In the genomic region with DNA sequence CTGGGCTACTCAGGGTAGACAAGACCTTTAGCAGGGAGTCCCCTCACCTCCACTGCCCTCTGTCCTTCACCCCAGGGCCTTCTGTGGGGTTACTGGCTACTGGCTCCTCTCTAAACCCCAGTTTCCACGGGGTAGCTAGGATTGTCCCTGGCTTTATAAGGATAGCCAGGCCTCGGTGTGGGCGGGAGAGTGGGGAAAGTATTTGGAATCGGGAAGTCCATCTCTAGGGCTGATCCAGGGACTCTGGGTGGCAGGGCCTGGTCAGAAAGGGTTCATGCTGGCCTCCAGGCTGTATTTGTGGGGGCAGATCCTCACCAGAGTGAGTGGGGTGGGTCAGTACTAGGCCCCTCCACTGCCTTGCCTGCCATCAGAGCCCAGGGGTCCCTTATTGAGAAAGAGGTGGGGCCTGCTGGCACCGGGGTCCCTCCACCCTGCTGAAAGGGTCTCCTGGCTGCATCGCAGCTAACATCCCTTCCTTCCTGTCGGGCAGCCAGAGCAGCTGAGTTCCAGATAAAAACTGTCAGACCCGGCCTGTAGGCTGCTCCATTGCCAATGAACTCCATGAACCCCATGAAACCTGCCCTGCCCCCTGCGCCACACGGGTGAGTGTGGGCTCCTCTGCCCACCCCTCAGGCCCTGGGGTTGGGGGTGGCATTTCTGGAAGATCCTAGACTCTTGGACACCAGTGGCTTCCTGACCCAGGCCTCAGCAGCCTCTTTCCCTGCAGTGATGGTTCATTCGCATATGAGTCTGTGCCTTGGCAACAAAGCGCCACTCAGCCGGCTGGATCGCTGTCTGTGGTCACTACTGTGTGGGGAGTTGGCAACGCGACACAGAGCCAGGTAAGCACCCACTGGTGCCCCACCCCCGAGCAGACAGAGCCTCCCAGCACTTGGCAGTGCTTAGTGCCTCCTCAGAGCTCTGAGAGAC, we compare ENCODE assay signal across 1 cellular context.
TF ChIP-seq lines count a peak whose summit lies in the region.

No MANE protein-coding gene starts in this region.

TF ChIP-seq in GM23338, 12 proteins besides CTCF, POLR2A, EP300 and RAD21 (continued from another document):
- TF ChIP-seq, protein P1, sequence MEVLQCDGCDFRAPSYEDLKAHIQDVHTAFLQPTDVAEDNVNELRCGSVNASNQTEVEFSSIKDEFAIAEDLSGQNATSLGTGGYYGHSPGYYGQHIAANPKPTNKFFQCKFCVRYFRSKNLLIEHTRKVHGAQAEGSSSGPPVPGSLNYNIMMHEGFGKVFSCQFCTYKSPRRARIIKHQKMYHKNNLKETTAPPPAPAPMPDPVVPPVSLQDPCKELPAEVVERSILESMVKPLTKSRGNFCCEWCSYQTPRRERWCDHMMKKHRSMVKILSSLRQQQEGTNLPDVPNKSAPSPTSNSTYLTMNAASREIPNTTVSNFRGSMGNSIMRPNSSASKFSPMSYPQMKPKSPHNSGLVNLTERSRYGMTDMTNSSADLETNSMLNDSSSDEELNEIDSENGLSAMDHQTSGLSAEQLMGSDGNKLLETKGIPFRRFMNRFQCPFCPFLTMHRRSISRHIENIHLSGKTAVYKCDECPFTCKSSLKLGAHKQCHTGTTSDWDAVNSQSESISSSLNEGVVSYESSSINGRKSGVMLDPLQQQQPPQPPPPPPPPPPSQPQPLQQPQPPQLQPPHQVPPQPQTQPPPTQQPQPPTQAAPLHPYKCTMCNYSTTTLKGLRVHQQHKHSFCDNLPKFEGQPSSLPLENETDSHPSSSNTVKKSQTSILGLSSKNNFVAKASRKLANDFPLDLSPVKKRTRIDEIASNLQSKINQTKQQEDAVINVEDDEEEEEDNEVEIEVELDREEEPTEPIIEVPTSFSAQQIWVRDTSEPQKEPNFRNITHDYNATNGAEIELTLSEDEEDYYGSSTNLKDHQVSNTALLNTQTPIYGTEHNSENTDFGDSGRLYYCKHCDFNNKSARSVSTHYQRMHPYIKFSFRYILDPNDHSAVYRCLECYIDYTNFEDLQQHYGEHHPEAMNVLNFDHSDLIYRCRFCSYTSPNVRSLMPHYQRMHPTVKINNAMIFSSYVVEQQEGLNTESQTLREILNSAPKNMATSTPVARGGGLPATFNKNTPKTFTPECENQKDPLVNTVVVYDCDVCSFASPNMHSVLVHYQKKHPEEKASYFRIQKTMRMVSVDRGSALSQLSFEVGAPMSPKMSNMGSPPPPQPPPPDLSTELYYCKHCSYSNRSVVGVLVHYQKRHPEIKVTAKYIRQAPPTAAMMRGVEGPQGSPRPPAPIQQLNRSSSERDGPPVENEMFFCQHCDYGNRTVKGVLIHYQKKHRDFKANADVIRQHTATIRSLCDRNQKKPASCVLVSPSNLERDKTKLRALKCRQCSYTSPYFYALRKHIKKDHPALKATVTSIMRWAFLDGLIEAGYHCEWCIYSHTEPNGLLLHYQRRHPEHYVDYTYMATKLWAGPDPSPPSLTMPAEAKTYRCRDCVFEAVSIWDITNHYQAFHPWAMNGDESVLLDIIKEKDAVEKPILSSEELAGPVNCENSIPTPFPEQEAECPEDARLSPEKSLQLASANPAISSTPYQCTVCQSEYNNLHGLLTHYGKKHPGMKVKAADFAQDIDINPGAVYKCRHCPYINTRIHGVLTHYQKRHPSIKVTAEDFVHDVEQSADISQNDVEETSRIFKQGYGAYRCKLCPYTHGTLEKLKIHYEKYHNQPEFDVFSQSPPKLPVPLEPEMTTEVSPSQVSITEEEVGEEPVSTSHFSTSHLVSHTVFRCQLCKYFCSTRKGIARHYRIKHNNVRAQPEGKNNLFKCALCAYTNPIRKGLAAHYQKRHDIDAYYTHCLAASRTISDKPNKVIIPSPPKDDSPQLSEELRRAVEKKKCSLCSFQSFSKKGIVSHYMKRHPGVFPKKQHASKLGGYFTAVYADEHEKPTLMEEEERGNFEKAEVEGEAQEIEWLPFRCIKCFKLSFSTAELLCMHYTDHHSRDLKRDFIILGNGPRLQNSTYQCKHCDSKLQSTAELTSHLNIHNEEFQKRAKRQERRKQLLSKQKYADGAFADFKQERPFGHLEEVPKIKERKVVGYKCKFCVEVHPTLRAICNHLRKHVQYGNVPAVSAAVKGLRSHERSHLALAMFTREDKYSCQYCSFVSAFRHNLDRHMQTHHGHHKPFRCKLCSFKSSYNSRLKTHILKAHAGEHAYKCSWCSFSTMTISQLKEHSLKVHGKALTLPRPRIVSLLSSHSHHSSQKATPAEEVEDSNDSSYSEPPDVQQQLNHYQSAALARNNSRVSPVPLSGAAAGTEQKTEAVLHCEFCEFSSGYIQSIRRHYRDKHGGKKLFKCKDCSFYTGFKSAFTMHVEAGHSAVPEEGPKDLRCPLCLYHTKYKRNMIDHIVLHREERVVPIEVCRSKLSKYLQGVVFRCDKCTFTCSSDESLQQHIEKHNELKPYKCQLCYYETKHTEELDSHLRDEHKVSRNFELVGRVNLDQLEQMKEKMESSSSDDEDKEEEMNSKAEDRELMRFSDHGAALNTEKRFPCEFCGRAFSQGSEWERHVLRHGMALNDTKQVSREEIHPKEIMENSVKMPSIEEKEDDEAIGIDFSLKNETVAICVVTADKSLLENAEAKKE (CRISPR knock-in tag; IDR thresholded peaks at IDR 0.05), result no peak
- TF ChIP-seq STAT1 (IDR thresholded peaks at IDR 0.05; ENCODE audit: unreplicated experiment) (no peak), ZNF331 (CRISPR knock-in tag; IDR thresholded peaks at IDR 0.05; ENCODE audit: low read depth) (no peak), EZH2 (IDR thresholded peaks at IDR 0.05; ENCODE audit: low read depth, unreplicated experiment) (no peak), JUNB (IDR thresholded peaks at IDR 0.05; ENCODE audit: unreplicated experiment) (no peak), CREB1 (CRISPR knock-in tag; IDR thresholded peaks at IDR 0.05; ENCODE audit: low read depth) (no peak)
- TF ChIP-seq, protein P2, sequence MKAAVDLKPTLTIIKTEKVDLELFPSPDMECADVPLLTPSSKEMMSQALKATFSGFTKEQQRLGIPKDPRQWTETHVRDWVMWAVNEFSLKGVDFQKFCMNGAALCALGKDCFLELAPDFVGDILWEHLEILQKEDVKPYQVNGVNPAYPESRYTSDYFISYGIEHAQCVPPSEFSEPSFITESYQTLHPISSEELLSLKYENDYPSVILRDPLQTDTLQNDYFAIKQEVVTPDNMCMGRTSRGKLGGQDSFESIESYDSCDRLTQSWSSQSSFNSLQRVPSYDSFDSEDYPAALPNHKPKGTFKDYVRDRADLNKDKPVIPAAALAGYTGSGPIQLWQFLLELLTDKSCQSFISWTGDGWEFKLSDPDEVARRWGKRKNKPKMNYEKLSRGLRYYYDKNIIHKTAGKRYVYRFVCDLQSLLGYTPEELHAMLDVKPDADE (IDR thresholded peaks at IDR 0.05), result no peak
- TF ChIP-seq, protein P3, sequence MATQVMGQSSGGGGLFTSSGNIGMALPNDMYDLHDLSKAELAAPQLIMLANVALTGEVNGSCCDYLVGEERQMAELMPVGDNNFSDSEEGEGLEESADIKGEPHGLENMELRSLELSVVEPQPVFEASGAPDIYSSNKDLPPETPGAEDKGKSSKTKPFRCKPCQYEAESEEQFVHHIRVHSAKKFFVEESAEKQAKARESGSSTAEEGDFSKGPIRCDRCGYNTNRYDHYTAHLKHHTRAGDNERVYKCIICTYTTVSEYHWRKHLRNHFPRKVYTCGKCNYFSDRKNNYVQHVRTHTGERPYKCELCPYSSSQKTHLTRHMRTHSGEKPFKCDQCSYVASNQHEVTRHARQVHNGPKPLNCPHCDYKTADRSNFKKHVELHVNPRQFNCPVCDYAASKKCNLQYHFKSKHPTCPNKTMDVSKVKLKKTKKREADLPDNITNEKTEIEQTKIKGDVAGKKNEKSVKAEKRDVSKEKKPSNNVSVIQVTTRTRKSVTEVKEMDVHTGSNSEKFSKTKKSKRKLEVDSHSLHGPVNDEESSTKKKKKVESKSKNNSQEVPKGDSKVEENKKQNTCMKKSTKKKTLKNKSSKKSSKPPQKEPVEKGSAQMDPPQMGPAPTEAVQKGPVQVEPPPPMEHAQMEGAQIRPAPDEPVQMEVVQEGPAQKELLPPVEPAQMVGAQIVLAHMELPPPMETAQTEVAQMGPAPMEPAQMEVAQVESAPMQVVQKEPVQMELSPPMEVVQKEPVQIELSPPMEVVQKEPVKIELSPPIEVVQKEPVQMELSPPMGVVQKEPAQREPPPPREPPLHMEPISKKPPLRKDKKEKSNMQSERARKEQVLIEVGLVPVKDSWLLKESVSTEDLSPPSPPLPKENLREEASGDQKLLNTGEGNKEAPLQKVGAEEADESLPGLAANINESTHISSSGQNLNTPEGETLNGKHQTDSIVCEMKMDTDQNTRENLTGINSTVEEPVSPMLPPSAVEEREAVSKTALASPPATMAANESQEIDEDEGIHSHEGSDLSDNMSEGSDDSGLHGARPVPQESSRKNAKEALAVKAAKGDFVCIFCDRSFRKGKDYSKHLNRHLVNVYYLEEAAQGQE (IDR thresholded peaks at IDR 0.05; ENCODE audit: unreplicated experiment), result no peak
